Comparison of ENCODE assay signal across 1 cellular context in the genomic region with DNA sequence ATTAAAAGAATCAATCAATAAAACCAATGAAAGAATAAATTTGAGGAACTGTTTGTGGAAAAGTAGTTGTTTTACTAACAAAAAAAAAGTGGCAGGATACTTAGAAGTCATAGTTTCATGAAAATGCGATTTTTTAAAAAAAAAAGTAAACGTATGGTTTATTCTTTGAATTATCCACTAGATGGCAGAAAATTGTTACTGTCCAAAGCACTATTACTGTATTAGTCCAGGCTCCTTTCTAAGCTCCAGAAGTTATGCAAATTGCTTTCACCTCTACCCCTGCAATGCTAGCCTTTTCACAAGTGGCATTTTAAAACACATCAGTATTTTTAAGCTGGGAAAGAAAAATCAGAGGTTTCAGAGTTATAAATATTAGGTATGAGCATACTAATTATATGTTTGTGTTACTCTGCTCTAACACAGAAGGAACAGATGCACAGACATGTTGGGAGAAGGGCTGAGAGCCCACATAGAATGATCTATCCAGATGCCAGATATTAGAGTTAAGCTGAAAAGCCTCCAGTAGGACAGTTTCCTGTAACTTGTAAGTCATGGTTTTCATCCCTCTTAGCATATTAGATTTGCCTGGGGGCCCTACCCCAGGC.
TF ChIP-seq lines count a peak whose summit lies in the region.

No MANE protein-coding gene starts in this region.

TF ChIP-seq in HCT116, 20 proteins besides CTCF, POLR2A, EP300 and RAD21 (continued from another document):
- TF ChIP-seq, protein P1, sequence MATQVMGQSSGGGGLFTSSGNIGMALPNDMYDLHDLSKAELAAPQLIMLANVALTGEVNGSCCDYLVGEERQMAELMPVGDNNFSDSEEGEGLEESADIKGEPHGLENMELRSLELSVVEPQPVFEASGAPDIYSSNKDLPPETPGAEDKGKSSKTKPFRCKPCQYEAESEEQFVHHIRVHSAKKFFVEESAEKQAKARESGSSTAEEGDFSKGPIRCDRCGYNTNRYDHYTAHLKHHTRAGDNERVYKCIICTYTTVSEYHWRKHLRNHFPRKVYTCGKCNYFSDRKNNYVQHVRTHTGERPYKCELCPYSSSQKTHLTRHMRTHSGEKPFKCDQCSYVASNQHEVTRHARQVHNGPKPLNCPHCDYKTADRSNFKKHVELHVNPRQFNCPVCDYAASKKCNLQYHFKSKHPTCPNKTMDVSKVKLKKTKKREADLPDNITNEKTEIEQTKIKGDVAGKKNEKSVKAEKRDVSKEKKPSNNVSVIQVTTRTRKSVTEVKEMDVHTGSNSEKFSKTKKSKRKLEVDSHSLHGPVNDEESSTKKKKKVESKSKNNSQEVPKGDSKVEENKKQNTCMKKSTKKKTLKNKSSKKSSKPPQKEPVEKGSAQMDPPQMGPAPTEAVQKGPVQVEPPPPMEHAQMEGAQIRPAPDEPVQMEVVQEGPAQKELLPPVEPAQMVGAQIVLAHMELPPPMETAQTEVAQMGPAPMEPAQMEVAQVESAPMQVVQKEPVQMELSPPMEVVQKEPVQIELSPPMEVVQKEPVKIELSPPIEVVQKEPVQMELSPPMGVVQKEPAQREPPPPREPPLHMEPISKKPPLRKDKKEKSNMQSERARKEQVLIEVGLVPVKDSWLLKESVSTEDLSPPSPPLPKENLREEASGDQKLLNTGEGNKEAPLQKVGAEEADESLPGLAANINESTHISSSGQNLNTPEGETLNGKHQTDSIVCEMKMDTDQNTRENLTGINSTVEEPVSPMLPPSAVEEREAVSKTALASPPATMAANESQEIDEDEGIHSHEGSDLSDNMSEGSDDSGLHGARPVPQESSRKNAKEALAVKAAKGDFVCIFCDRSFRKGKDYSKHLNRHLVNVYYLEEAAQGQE (IDR thresholded peaks at IDR 0.05; ENCODE audit: low read depth) = no peak
- TF ChIP-seq, protein P2, sequence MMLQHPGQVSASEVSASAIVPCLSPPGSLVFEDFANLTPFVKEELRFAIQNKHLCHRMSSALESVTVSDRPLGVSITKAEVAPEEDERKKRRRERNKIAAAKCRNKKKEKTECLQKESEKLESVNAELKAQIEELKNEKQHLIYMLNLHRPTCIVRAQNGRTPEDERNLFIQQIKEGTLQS (IDR thresholded peaks at IDR 0.05) = no peak
- TF ChIP-seq FOSL1 (IDR thresholded peaks at IDR 0.05; ENCODE audit: low read depth) = no peak
- TF ChIP-seq POLR2AphosphoS5 (IDR thresholded peaks at IDR 0.05; ENCODE audit: low read depth, low read length) = no peak
